ENCODE assay signal across 31 cellular contexts in genomic region chr17:47633996-47634395, GRCh38.
"Had no signal": no experiment of that assay in that cellular context is flagged by ENCODE, and none has a peak within 500 bp of the region (broad histone marks: within the 10 kb centered on the region; RNA-seq: fewer than 3 reads in every experiment).

No MANE protein-coding gene starts in this region.

- H3K4me3 Mint-ChIP-seq: activated CD4-positive, alpha-beta T cell treated with anti-CD3 and anti-CD28 coated beads, Interleukin-2, amount 10 ng/mL, durations not matched to agents 7 days and 5 days; activated CD8-positive, alpha-beta memory T cell treated with anti-CD3 and anti-CD28 coated beads, Interleukin-2, amount 10 ng/mL, durations not matched to agents 7 days and 5 days; activated CD8-positive, alpha-beta T cell treated with anti-CD3 and anti-CD28 coated beads for 36 hours; brain; dendritic cell treated with granulocyte-macrophage colony-stimulating factor and Interleukin-4, amounts not matched to agents 40 ng/mL and 50 ng/mL, for 4 days; neural progenitor cell; stimulated activated naive B cell treated with anti-CD40 and anti-IgM and Interleukin-4, amounts not matched to agents 10 μg/mL and 1 μg/mL and 100 μg/mL, for 72 hours; T-cell; T-helper 2 cell treated with Interferon-gamma antibody and Interleukin-4, amounts not matched to agents 5 μg/mL and 100 μg/mL, for 36 hours; type B pancreatic cell had no signal

- H3K27me3 Mint-ChIP-seq: activated CD4-positive, alpha-beta T cell treated with anti-CD3 and anti-CD28 coated beads, Interleukin-2, amount 10 ng/mL, durations not matched to agents 7 days and 5 days; activated CD8-positive, alpha-beta memory T cell treated with anti-CD3 and anti-CD28 coated beads, Interleukin-2, amount 10 ng/mL, durations not matched to agents 7 days and 5 days; activated CD8-positive, alpha-beta T cell treated with anti-CD3 and anti-CD28 coated beads for 36 hours; brain; dendritic cell treated with granulocyte-macrophage colony-stimulating factor and Interleukin-4, amounts not matched to agents 40 ng/mL and 50 ng/mL, for 4 days; progenitor cell of endocrine pancreas; stimulated activated naive B cell treated with anti-CD40 and anti-IgM and Interleukin-4, amounts not matched to agents 10 μg/mL and 1 μg/mL and 100 μg/mL, for 72 hours; T-cell; type B pancreatic cell had no signal

- H3K27me3 ChIP-seq: gastroesophageal sphincter, neural progenitor cell, sigmoid colon, testis had no signal

- H3K36me3 ChIP-seq: neural progenitor cell had no signal

- H3K9me3 Mint-ChIP-seq: activated CD4-positive, alpha-beta T cell treated with anti-CD3 and anti-CD28 coated beads, Interleukin-2, amount 10 ng/mL, durations not matched to agents 7 days and 5 days; activated CD8-positive, alpha-beta T cell treated with anti-CD3 and anti-CD28 coated beads for 36 hours; brain; dendritic cell treated with granulocyte-macrophage colony-stimulating factor and Interleukin-4, amounts not matched to agents 40 ng/mL and 50 ng/mL, for 4 days; neural progenitor cell; stimulated activated naive B cell treated with anti-CD40 and anti-IgM and Interleukin-4, amounts not matched to agents 10 μg/mL and 1 μg/mL and 100 μg/mL, for 72 hours; T-cell; T-helper 2 cell treated with Interferon-gamma antibody and Interleukin-4, amounts not matched to agents 5 μg/mL and 100 μg/mL, for 36 hours; type B pancreatic cell had no signal

- H3K4me2 ChIP-seq: neural progenitor cell, smooth muscle cell had no signal

- H3K27ac ChIP-seq: neural progenitor cell, sigmoid colon, testis, WERI-Rb-1 had no signal

- H3K9me3 ChIP-seq: gastroesophageal sphincter, sigmoid colon, testis had no signal

- DNase-seq: activated CD4-positive, alpha-beta T cell treated with anti-CD3 and anti-CD28 coated beads, Interleukin-2, amount 10 ng/mL, durations not matched to agents 7 days and 5 days; activated CD4-positive, CD25-positive, alpha-beta regulatory T cell treated with anti-CD3 and anti-CD28 coated beads, Interleukin-2, amount 50 U/mL, for 72 hours; activated CD8-positive, alpha-beta memory T cell treated with anti-CD3 and anti-CD28 coated beads, Interleukin-2, amount 10 ng/mL, durations not matched to agents 7 days and 5 days; activated CD8-positive, alpha-beta T cell treated with anti-CD3 and anti-CD28 coated beads for 36 hours; activated gamma-delta T cell; activated naive CD4-positive, alpha-beta T cell treated with anti-CD3 and anti-CD28 coated beads, Interleukin-2, amount 50 U/mL, for 16 hours; activated T-cell treated with anti-CD3 and anti-CD28 coated beads for 4 hours; aorta; caudate nucleus; effector CD4-positive, alpha-beta T cell; head of caudate nucleus; hypothalamus; left cardiac atrium; mesenchymal stem cell; retina; sigmoid colon; stimulated activated CD4-positive, alpha-beta T cell treated with anti-CD3 and anti-CD28 coated beads, Interleukin-2, amount 100 ng/mL, for 48 hours; stimulated activated CD8-positive, alpha-beta memory T cell treated with anti-CD3 and anti-CD28 coated beads, Interleukin-4, amount 100 ng/mL, for 48 hours; stimulated activated naive B cell treated with anti-CD40 and anti-IgM and Interleukin-4, amounts not matched to agents 10 μg/mL and 1 μg/mL and 100 μg/mL, for 72 hours; T-cell; testis; WERI-Rb-1 had no signal

- H3K4me3 ChIP-seq: gastroesophageal sphincter, neural progenitor cell, sigmoid colon, smooth muscle cell, testis had no signal

- H2AFZ ChIP-seq: neural progenitor cell had no signal

- H3K4me1 Mint-ChIP-seq: brain; neural progenitor cell; stimulated activated naive B cell treated with anti-CD40 and anti-IgM and Interleukin-4, amounts not matched to agents 10 μg/mL and 1 μg/mL and 100 μg/mL, for 72 hours had no signal

- ATAC-seq: activated CD8-positive, alpha-beta memory T cell treated with anti-CD3 and anti-CD28 coated beads, Interleukin-2, amount 10 ng/mL, durations not matched to agents 7 days and 5 days; activated CD8-positive, alpha-beta T cell treated with anti-CD3 and anti-CD28 coated beads for 36 hours; esophagus mucosa; gastroesophageal sphincter; left cardiac atrium; stimulated activated naive B cell treated with anti-CD40 and anti-IgM and Interleukin-4, amounts not matched to agents 10 μg/mL and 1 μg/mL and 100 μg/mL, for 72 hours; T-cell had no signal

- H3K9ac ChIP-seq: neural progenitor cell had no signal

- H3K4me1 ChIP-seq: neural progenitor cell, sigmoid colon, testis had no signal

- H3K27ac Mint-ChIP-seq: activated CD4-positive, alpha-beta T cell treated with anti-CD3 and anti-CD28 coated beads, Interleukin-2, amount 10 ng/mL, durations not matched to agents 7 days and 5 days; activated CD8-positive, alpha-beta memory T cell treated with anti-CD3 and anti-CD28 coated beads, Interleukin-2, amount 10 ng/mL, durations not matched to agents 7 days and 5 days; activated CD8-positive, alpha-beta T cell treated with anti-CD3 and anti-CD28 coated beads for 36 hours; brain; dendritic cell treated with granulocyte-macrophage colony-stimulating factor and Interleukin-4, amounts not matched to agents 40 ng/mL and 50 ng/mL, for 4 days; neural progenitor cell; progenitor cell of endocrine pancreas; stimulated activated naive B cell treated with anti-CD40 and anti-IgM and Interleukin-4, amounts not matched to agents 10 μg/mL and 1 μg/mL and 100 μg/mL, for 72 hours; T-cell; T-helper 2 cell treated with Interferon-gamma antibody and Interleukin-4, amounts not matched to agents 5 μg/mL and 100 μg/mL, for 36 hours had no signal
